14 cellular contexts compared by ENCODE assay signal in the genomic region with DNA sequence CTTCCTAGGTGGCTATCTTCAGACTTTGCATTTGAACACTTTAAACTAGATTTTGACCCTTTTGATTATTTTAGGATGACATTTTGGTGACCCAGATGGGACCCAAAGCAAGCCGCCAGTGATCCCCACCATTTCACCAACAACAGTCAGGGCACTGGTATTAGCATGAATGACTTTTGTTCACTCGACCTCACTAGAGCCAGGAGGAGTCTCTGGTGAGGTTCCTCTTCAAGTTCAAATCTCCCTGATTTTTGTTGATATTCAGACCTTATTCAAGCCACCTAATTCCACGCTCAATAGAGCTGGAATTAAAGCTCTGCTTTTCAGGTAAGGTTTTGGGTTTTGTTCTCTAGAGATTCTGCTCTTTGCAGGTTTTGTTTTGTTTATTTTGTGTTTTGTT.
DNase-seq lines count a peak whose midpoint lies in the region; ATAC-seq, FAIRE-seq and TF ChIP-seq lines count a peak whose summit lies in the region.
"Had no signal": no experiment of that assay in that cellular context is flagged by ENCODE, and none has a peak within 500 bp of the region (broad histone marks: within the 10 kb centered on the region; RNA-seq: fewer than 3 reads in every experiment).

No MANE protein-coding gene starts in this region.

- no peak overlapping the region for H2AFZ ChIP-seq in GM23338

- intact Hi-C loops in naive thymus-derived CD4-positive, alpha-beta T cell (cut with micrococcal nuclease): no loop called here

- H3K27ac ChIP-seq in naive thymus-derived CD4-positive, alpha-beta T cell (ENCODE audit: low read depth, low read length): no peak overlapping the region
- no peak overlapping the region for H3K27ac ChIP-seq in GM23338 (ENCODE audit: low read depth)
- H3K27ac ChIP-seq: cardiac muscle cell, foreskin keratinocyte, SJSA1 had no signal

- POLR2A ChIA-PET in naive thymus-derived CD4-positive, alpha-beta T cell (lab: Charles Lee): interaction anchor here (0.8 kb wide), 1 partner anchor 1073 kb away, joined by 3 read pairs; no protein-coding TSS in a partner anchor

- CTCF ChIA-PET in naive thymus-derived CD4-positive, alpha-beta T cell (lab: Charles Lee): no interaction called here

- H3K27me3 Mint-ChIP-seq in naive thymus-derived CD4-positive, alpha-beta T cell: peaks cover 0 to 21% (median 0%) of the 10 kb centered on the region in 5 donors
- no peaks in the 10 kb centered on the region for H3K27me3 Mint-ChIP-seq in GM23338 (ENCODE audit: insufficient read depth, low read depth, poor library complexity)

- ATAC-seq in GM19025 (IDR thresholded peaks at IDR 0.05; ENCODE audit: low read depth, unreplicated experiment): peak; percentile 10
- peak; percentile 29 for ATAC-seq in GM21737 (IDR thresholded peaks at IDR 0.05; ENCODE audit: unreplicated experiment)
- ATAC-seq in HG03378 (IDR thresholded peaks at IDR 0.05; ENCODE audit: unreplicated experiment): peak; percentile 23
- no peak for ATAC-seq in naive thymus-derived CD4-positive, alpha-beta T cell
- ATAC-seq in GM23338: no peak
- ATAC-seq: foreskin keratinocyte had no signal

- 0 out of 2 replicates have a peak, but pooled peaks cover 4% of the 10 kb centered on the region for H3K9me2 ChIP-seq in GM23338 (ENCODE audit: insufficient read depth)

- H3F3A ChIP-seq in GM23338 (replicated peaks; ENCODE audit: low read depth): no peaks in the 10 kb centered on the region

- no peaks in the 10 kb centered on the region for H3K36me3 ChIP-seq in naive thymus-derived CD4-positive, alpha-beta T cell (ENCODE audit: control insufficient read depth in 2 of 3, insufficient read depth in 3 of 3, low read length in 3 of 3)
- H3K36me3 ChIP-seq in GM23338 (ENCODE audit: insufficient read depth): no peaks in the 10 kb centered on the region; the same call in 1 of the 2 replicates
- H3K36me3 ChIP-seq: cardiac muscle cell, SJSA1 had no signal

- H3K9me3 ChIP-seq in naive thymus-derived CD4-positive, alpha-beta T cell (ENCODE audit: control insufficient read depth in 2 of 3, low read length in 3 of 3): no peaks in the 10 kb centered on the region
- H3K9me3 ChIP-seq: SJSA1 had no signal

- peak overlapping the region in 1 of 9 donors; percentile 36 for H3K27ac Mint-ChIP-seq in naive thymus-derived CD4-positive, alpha-beta T cell
- H3K27ac Mint-ChIP-seq in GM23338: no peak overlapping the region

- H3K4me2 ChIP-seq in GM23338: no peak overlapping the region

- no peaks in the 10 kb centered on the region for H3K27me3 ChIP-seq in naive thymus-derived CD4-positive, alpha-beta T cell (ENCODE audit: control insufficient read depth in 2 of 2, insufficient read depth in 2 of 2, low read length in 2 of 2)
- H3K27me3 ChIP-seq in GM23338 (ENCODE audit: insufficient read depth): no peaks in the 10 kb centered on the region
- H3K27me3 ChIP-seq: cardiac muscle cell, foreskin keratinocyte, SJSA1 had no signal

- H3K36me3 Mint-ChIP-seq in naive thymus-derived CD4-positive, alpha-beta T cell: no peaks in the 10 kb centered on the region
- no peaks in the 10 kb centered on the region for H3K36me3 Mint-ChIP-seq in GM23338 (ENCODE audit: low read depth)

- no peaks in the 10 kb centered on the region for H3K79me2 ChIP-seq in GM23338 (replicated peaks; ENCODE audit: insufficient read depth)

- TF ChIP-seq CTCF in GM23338 (conservative IDR thresholded peaks at IDR 0.05; ENCODE audit: low read depth in 2 of 2): no peak

- H3K9me3 Mint-ChIP-seq in naive thymus-derived CD4-positive, alpha-beta T cell: peaks cover 0 to 2% (median 0%) of the 10 kb centered on the region in 11 donors
- no peaks in the 10 kb centered on the region for H3K9me3 Mint-ChIP-seq in GM23338

- H4K20me1 ChIP-seq in GM23338 (replicated peaks; ENCODE audit: insufficient read depth): no peaks in the 10 kb centered on the region

- H3K4me1 ChIP-seq in naive thymus-derived CD4-positive, alpha-beta T cell (ENCODE audit: control insufficient read depth in 2 of 2, insufficient read depth in 2 of 2, low read length in 2 of 2): peaks cover 11 to 15% of the 10 kb centered on the region in 2 donors
- H3K4me1 ChIP-seq in GM23338 (ENCODE audit: insufficient read depth): peaks cover 9% of the 10 kb centered on the region; the same call in 1 of the 2 replicates
- H3K4me1 ChIP-seq: SJSA1 had no signal

- DNase-seq in naive thymus-derived CD4-positive, alpha-beta T cell: no peak
- DNase-seq in ecto neural progenitor cell (ENCODE audit: low spot score) (no peak), GM23338 (ENCODE audit: low spot score) (no peak), H54 (ENCODE audit: insufficient read length, low spot score) (no peak)
- DNase-seq: activated CD8-positive, alpha-beta memory T cell treated with anti-CD3 and anti-CD28 coated beads, Interleukin-2, amount 50 U/mL, for 4 hours; EL; foreskin keratinocyte; NCI-H2029; retina had no signal

- no peak for FAIRE-seq in H54 (lab: Jason Lieb, UNC)

- peak overlapping the region in 7 of 10 donors; percentile 33 to 67 (median 54) for H3K4me3 Mint-ChIP-seq in naive thymus-derived CD4-positive, alpha-beta T cell
- H3K4me3 Mint-ChIP-seq in GM23338: no peak overlapping the region

- peaks cover 14 to 25% (median 18%) of the 10 kb centered on the region in 7 donors for H3K4me1 Mint-ChIP-seq in naive thymus-derived CD4-positive, alpha-beta T cell
- H3K4me1 Mint-ChIP-seq in GM23338: peaks cover 18% of the 10 kb centered on the region

- no peak for TF ChIP-seq POLR2A in H54 (IDR thresholded peaks at IDR 0.05; ENCODE audit: low read depth, low read length)

- no peak overlapping the region for H3K4me3 ChIP-seq in naive thymus-derived CD4-positive, alpha-beta T cell (ENCODE audit: low read length)
- H3K4me3 ChIP-seq in GM23338: no peak overlapping the region
- H3K4me3 ChIP-seq: cardiac muscle cell, SJSA1 had no signal

TF ChIP-seq in GM23338, 12 proteins besides CTCF, POLR2A, EP300 and RAD21:
- no peak for TF ChIP-seq ZNF114 (CRISPR knock-in tag; IDR thresholded peaks at IDR 0.05)
- TF ChIP-seq JUNB (IDR thresholded peaks at IDR 0.05; ENCODE audit: unreplicated experiment): no peak
- TF ChIP-seq, protein P1, sequence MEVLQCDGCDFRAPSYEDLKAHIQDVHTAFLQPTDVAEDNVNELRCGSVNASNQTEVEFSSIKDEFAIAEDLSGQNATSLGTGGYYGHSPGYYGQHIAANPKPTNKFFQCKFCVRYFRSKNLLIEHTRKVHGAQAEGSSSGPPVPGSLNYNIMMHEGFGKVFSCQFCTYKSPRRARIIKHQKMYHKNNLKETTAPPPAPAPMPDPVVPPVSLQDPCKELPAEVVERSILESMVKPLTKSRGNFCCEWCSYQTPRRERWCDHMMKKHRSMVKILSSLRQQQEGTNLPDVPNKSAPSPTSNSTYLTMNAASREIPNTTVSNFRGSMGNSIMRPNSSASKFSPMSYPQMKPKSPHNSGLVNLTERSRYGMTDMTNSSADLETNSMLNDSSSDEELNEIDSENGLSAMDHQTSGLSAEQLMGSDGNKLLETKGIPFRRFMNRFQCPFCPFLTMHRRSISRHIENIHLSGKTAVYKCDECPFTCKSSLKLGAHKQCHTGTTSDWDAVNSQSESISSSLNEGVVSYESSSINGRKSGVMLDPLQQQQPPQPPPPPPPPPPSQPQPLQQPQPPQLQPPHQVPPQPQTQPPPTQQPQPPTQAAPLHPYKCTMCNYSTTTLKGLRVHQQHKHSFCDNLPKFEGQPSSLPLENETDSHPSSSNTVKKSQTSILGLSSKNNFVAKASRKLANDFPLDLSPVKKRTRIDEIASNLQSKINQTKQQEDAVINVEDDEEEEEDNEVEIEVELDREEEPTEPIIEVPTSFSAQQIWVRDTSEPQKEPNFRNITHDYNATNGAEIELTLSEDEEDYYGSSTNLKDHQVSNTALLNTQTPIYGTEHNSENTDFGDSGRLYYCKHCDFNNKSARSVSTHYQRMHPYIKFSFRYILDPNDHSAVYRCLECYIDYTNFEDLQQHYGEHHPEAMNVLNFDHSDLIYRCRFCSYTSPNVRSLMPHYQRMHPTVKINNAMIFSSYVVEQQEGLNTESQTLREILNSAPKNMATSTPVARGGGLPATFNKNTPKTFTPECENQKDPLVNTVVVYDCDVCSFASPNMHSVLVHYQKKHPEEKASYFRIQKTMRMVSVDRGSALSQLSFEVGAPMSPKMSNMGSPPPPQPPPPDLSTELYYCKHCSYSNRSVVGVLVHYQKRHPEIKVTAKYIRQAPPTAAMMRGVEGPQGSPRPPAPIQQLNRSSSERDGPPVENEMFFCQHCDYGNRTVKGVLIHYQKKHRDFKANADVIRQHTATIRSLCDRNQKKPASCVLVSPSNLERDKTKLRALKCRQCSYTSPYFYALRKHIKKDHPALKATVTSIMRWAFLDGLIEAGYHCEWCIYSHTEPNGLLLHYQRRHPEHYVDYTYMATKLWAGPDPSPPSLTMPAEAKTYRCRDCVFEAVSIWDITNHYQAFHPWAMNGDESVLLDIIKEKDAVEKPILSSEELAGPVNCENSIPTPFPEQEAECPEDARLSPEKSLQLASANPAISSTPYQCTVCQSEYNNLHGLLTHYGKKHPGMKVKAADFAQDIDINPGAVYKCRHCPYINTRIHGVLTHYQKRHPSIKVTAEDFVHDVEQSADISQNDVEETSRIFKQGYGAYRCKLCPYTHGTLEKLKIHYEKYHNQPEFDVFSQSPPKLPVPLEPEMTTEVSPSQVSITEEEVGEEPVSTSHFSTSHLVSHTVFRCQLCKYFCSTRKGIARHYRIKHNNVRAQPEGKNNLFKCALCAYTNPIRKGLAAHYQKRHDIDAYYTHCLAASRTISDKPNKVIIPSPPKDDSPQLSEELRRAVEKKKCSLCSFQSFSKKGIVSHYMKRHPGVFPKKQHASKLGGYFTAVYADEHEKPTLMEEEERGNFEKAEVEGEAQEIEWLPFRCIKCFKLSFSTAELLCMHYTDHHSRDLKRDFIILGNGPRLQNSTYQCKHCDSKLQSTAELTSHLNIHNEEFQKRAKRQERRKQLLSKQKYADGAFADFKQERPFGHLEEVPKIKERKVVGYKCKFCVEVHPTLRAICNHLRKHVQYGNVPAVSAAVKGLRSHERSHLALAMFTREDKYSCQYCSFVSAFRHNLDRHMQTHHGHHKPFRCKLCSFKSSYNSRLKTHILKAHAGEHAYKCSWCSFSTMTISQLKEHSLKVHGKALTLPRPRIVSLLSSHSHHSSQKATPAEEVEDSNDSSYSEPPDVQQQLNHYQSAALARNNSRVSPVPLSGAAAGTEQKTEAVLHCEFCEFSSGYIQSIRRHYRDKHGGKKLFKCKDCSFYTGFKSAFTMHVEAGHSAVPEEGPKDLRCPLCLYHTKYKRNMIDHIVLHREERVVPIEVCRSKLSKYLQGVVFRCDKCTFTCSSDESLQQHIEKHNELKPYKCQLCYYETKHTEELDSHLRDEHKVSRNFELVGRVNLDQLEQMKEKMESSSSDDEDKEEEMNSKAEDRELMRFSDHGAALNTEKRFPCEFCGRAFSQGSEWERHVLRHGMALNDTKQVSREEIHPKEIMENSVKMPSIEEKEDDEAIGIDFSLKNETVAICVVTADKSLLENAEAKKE (CRISPR knock-in tag; IDR thresholded peaks at IDR 0.05): no peak

Comparison
In these comparisons a context has a peak if more than half of its experiments do, and no peak if none do; other contexts are left out.
1. ATAC-seq: peak in GM19025 (single experiment), GM21737 (single experiment) and HG03378 (single experiment); none in naive thymus-derived CD4-positive, alpha-beta T cell (single experiment) and GM23338 (single experiment).